ENCODE assay signal across 7 cellular contexts in genomic region chr19:5719961-5720790, GRCh38.
A peak's percentile ranks its signal among the peaks of the same experiment; 100 is the strongest.
DNase-seq lines count a peak whose midpoint lies in the region; ATAC-seq, FAIRE-seq and TF ChIP-seq lines count a peak whose summit lies in the region.

TSS of gene CATSPERD (plus strand) at chr19:5720637. CDS start at chr19:5720738, 101 bp downstream.
TSS of gene LONP1 (minus strand) at chr19:5720146. CDS start at chr19:5720132, 14 bp downstream.

- DNase-seq in GM18507 (ENCODE audit: extremely low spot score, insufficient read length, low read depth), result peak; percentile 99
- DNase-seq in NCI-H2029 (lab: John Stamatoyannopoulos, UW), result peak; percentile 99
- peak; percentile 95 for DNase-seq in T1000 (lab: John Stamatoyannopoulos, UW)
- DNase-seq in astrocyte of the spinal cord (ENCODE audit: low read depth, low spot score), result peak; percentile 99
- peak; percentile 98 for DNase-seq in hippocampal formation (lab: John Stamatoyannopoulos, UW)
- peak; percentile 100 for DNase-seq in retina

- in situ Hi-C loops in astrocyte of the spinal cord (cut with HindIII; ENCODE audit: low sequenced_read_pairs), result no loop called here

- ATAC-seq in HG02981 (IDR thresholded peaks at IDR 0.05; ENCODE audit: unreplicated experiment), result peak; percentile 83

- H3K4me3 ChIP-seq in astrocyte of the spinal cord (ENCODE audit: low read depth, low read length), result peak within 1 kb of the TSS; percentile 98

- FAIRE-seq in GM18507 (lab: Jason Lieb, UNC), result peak; percentile 96

- peak; percentile 96 for TF ChIP-seq CTCF in astrocyte of the spinal cord (IDR thresholded peaks at IDR 0.05; ENCODE audit: low read depth, low read length)

Comparison
In these comparisons a context has a peak if more than half of its experiments do, and no peak if none do; other contexts are left out.
1. Peak in every context shown above with its lines: DNase-seq, ATAC-seq and H3K4me3 ChIP-seq.